Comparison of ENCODE assay signal across 8 cellular contexts in the genomic region with DNA sequence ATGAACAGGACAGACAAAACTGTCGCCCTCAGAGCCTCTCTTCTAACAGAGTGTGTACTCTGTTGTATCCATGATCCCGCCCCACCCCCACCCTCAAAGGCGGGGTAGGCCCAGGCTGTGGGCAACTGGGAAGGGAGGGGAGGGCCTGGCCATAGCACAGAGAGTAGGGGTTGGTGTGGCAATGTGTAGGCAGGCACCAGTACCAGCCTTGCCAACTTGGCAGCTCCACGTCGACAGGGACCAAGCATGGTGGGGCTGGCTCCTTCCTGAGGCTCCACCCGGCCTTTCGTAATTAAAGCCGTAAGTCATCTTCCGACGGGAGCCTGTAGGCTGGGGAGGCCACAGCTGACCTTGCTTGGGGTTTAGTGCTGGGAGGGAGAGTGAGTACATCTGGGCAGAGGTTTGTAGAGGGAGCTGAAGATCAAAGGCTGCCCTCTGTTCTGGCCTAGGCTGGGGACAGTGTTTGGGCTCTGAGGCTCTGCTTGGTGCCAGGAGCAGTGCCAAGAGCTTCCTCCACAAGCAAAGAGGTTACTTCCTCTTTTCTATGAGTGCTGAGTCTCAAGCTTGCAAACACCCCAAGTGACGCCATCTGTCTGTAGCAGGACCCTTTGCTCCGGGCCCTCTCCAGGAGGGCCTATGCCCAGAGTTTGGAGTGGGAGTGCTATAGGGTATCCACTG.
DNase-seq lines count a peak whose midpoint lies in the region; ATAC-seq and TF ChIP-seq lines count a peak whose summit lies in the region.

No MANE protein-coding gene starts in this region.

- peaks cover 6% of the 10 kb centered on the region for H3K27me3 Mint-ChIP-seq in type B pancreatic cell

- TF ChIP-seq CTCF in brain microvascular endothelial cell (IDR thresholded peaks at IDR 0.05; ENCODE audit: low read depth, low read length, missing control alignments), result no peak
- no peak for TF ChIP-seq CTCF in lung (IDR thresholded peaks at IDR 0.05; ENCODE audit: control extremely low read depth, extremely low read depth)
- no peak for TF ChIP-seq CTCF in type B pancreatic cell (conservative IDR thresholded peaks at IDR 0.05)

- no peak overlapping the region for H3K27ac Mint-ChIP-seq in type B pancreatic cell

- H3K4me1 Mint-ChIP-seq in type B pancreatic cell (ENCODE audit: unreplicated experiment), result peaks cover 23% of the 10 kb centered on the region

- H3K27me3 ChIP-seq in brain microvascular endothelial cell (replicated peaks) (no peaks in the 10 kb centered on the region), lung (ENCODE audit: control insufficient read depth, insufficient read depth) (no peaks in the 10 kb centered on the region)

- 35 to 43% methylated on average over 12 of the region's 12 CpGs for WGBS in lung, 2 donors
- WGBS in urinary bladder, result 62% methylated on average over 12 of the region's 12 CpGs

- H3K36me3 ChIP-seq in brain microvascular endothelial cell (replicated peaks) (no peaks in the 10 kb centered on the region), lung (ENCODE audit: control insufficient read depth in 2 of 2, insufficient read depth in 2 of 2, low read length in 2 of 2) (no peaks in the 10 kb centered on the region), urinary bladder (ENCODE audit: insufficient read depth) (no peaks in the 10 kb centered on the region)

- peak overlapping the region; percentile 54 for H3K27ac ChIP-seq in brain microvascular endothelial cell
- H3K27ac ChIP-seq in lung (ENCODE audit: low read depth in 1 of 2, low read length in 1 of 2), result peak overlapping the region in 1 of 2 donors; percentile 89
- H3K27ac ChIP-seq in urinary bladder (ENCODE audit: low read depth), result peak overlapping the region; percentile 26

- H3K9me3 Mint-ChIP-seq in type B pancreatic cell, result no peaks in the 10 kb centered on the region

- H3K36me3 Mint-ChIP-seq in type B pancreatic cell, result no peaks in the 10 kb centered on the region

- no peaks in the 10 kb centered on the region for H3K9me3 ChIP-seq in lung (ENCODE audit: control insufficient read depth in 2 of 2, insufficient read depth in 1 of 2, low read length in 1 of 2)

- no peak overlapping the region for H3K4me3 ChIP-seq in brain microvascular endothelial cell (ENCODE audit: low read depth, low read length)
- H3K4me3 ChIP-seq in lung, result no peak overlapping the region
- no peak overlapping the region for H3K4me3 ChIP-seq in urinary bladder (ENCODE audit: low read depth, low read length)

- H3K4me1 ChIP-seq in lung (ENCODE audit: control insufficient read depth in 2 of 2, insufficient read depth in 2 of 2, low read length in 2 of 2) (peaks cover 0 to 11% of the 10 kb centered on the region in 2 donors), urinary bladder (ENCODE audit: insufficient read depth) (no peaks in the 10 kb centered on the region)

- in situ Hi-C loops in brain microvascular endothelial cell (cut with HindIII; ENCODE audit: low pct_ligation_motif_present, low sequenced_read_pairs), result no loop called here

- ATAC-seq in lung (ENCODE audit: insufficient read depth, low FRiP score), result peak; percentile 54

- peak; percentile 82 for DNase-seq in SIG-M5 treated with dmso at 0.1 percent for 504 hours (lab: John Stamatoyannopoulos, UW; ENCODE audit: unreplicated experiment)
- DNase-seq in SIG-M5 (lab: John Stamatoyannopoulos, UW), result no peak
- DNase-seq in brain microvascular endothelial cell, result no peak
- peak; percentile 42 for DNase-seq in lung (ENCODE audit: low spot score)
- no peak for DNase-seq in type B pancreatic cell (ENCODE audit: extremely low spot score, unreplicated experiment)
- DNase-seq in OCI-M2 (lab: John Stamatoyannopoulos, UW; ENCODE audit: unreplicated experiment), result no peak
- DNase-seq in NCI-H82 (lab: John Stamatoyannopoulos, UW), result no peak

- no peak overlapping the region for H3K4me3 Mint-ChIP-seq in type B pancreatic cell

Comparison
In these comparisons a context has a peak if more than half of its experiments do, and no peak if none do; other contexts are left out.
1. DNase-seq: peak in SIG-M5 treated with dmso at 0.1 percent for 504 hours (single experiment) and lung (single experiment); none in SIG-M5 (single experiment), brain microvascular endothelial cell (single experiment), type B pancreatic cell (single experiment), OCI-M2 (single experiment) and NCI-H82 (single experiment).